22 cellular contexts compared by ENCODE assay signal in genomic region chr22:48346311-48346710, GRCh38.
DNase-seq lines count a peak whose midpoint lies in the region; FAIRE-seq and TF ChIP-seq lines count a peak whose summit lies in the region.
"Had no signal": no experiment of that assay in that cellular context is flagged by ENCODE, and none has a peak within 500 bp of the region (broad histone marks: within the 10 kb centered on the region; RNA-seq: fewer than 3 reads in every experiment).

No MANE protein-coding gene starts in this region.

- H3K18ac ChIP-seq in neuronal stem cell (ENCODE audit: low read length): peak overlapping the region; percentile 41

- H3K4me1 Mint-ChIP-seq in chondrocyte (ENCODE audit: low read depth): peaks cover 9% of the 10 kb centered on the region
- H3K4me1 Mint-ChIP-seq: B cell; CD4-positive, alpha-beta memory T cell had no signal

- H3K4me1 ChIP-seq in neuronal stem cell (ENCODE audit: control insufficient read depth in 2 of 2, insufficient read depth in 1 of 2, low read depth in 1 of 2, low read length in 2 of 2): peaks cover 0 to 11% of the 10 kb centered on the region in 2 donors
- H3K4me1 ChIP-seq: HAP-1 had no signal

- TF ChIP-seq CTCF in chondrocyte (IDR thresholded peaks at IDR 0.05) (no peak), D721Med (IDR thresholded peaks at IDR 0.05; ENCODE audit: insufficient read depth, missing control alignments) (no peak)

- no peak overlapping the region for H3K4me3 Mint-ChIP-seq in chondrocyte (ENCODE audit: unreplicated experiment)
- H3K4me3 Mint-ChIP-seq: B cell; CD4-positive, alpha-beta memory T cell; GM23338; HFFc6 had no signal

- H2BK120ac ChIP-seq in neuronal stem cell (ENCODE audit: low read depth, low read length): no peak overlapping the region

- H3K27ac Mint-ChIP-seq in chondrocyte (ENCODE audit: unreplicated experiment): no peak overlapping the region
- H3K27ac Mint-ChIP-seq: B cell; CD4-positive, alpha-beta memory T cell; GM23338; HFFc6 had no signal

- H3K36me3 ChIP-seq in neuronal stem cell (replicated peaks in 1 of 2; ENCODE audit: control insufficient read depth in 2 of 2, insufficient read depth in 2 of 2, low read length in 2 of 2) (no peaks in the 10 kb centered on the region), MG63 (no peaks in the 10 kb centered on the region)
- H3K36me3 ChIP-seq: BLaER1 treated with 17β-estradiol and CSF1 and Interleukin-3, amounts not matched to agents 10 nM and 100 nM; HAP-1 had no signal

- no CpG with 5 or more reads among the region's 12 CpGs for WGBS in neuronal stem cell (ENCODE audit: extremely low coverage in 2 of 2, insufficient read length in 2 of 2, insufficient replicate concordance in 1 of 2), 2 donors

- no peak overlapping the region for H3K14ac ChIP-seq in neuronal stem cell (ENCODE audit: low read length)

- H4K8ac ChIP-seq in neuronal stem cell (ENCODE audit: low read depth, low read length): no peak overlapping the region

- no peak overlapping the region for H4K91ac ChIP-seq in neuronal stem cell (ENCODE audit: low read depth, low read length, poor library complexity)

- H3K9ac ChIP-seq in neuronal stem cell (ENCODE audit: low read depth, low read length, poor library complexity): no peak overlapping the region
- H3K9ac ChIP-seq: BLaER1 treated with 17β-estradiol and CSF1 and Interleukin-3, amounts not matched to agents 10 nM and 100 nM had no signal

- FAIRE-seq in D721Med (lab: Jason Lieb, UNC): no peak
- FAIRE-seq: A204.1, G401.6, GM12878, GM19239 had no signal

- H3K9me3 ChIP-seq in neuronal stem cell (replicated peaks in 1 of 2; ENCODE audit: control insufficient read depth in 2 of 2, insufficient read depth in 1 of 2, low read depth in 1 of 2, low read length in 2 of 2) (no peaks in the 10 kb centered on the region), MG63 (no peaks in the 10 kb centered on the region)
- H3K9me3 ChIP-seq: BLaER1 treated with 17β-estradiol and CSF1 and Interleukin-3, amounts not matched to agents 10 nM and 100 nM; HAP-1 had no signal

- H3K36me3 Mint-ChIP-seq in chondrocyte (ENCODE audit: low read depth): no peaks in the 10 kb centered on the region
- H3K36me3 Mint-ChIP-seq: CD4-positive, alpha-beta memory T cell had no signal

- H2BK15ac ChIP-seq in neuronal stem cell (ENCODE audit: low read length): no peak overlapping the region

- no peaks in the 10 kb centered on the region for H3K79me1 ChIP-seq in neuronal stem cell (ENCODE audit: low read depth, low read length)

- H3K4me2 ChIP-seq in neuronal stem cell (ENCODE audit: insufficient read depth, low read length, poor library complexity, severe bottlenecking): no peak overlapping the region
- H3K4me2 ChIP-seq: GM23338 had no signal

- H3K4me3 ChIP-seq in neuronal stem cell (ENCODE audit: low read length in 2 of 2): no peak overlapping the region
- no peak overlapping the region for H3K4me3 ChIP-seq in MG63
- H3K4me3 ChIP-seq: BLaER1 treated with 17β-estradiol and CSF1 and Interleukin-3, amounts not matched to agents 10 nM and 100 nM; GM12878; GM23338; HAP-1 had no signal

- peaks cover 5% of the 10 kb centered on the region for H3K27me3 Mint-ChIP-seq in chondrocyte (ENCODE audit: low read depth)

- H3K4ac ChIP-seq in neuronal stem cell (ENCODE audit: low read length): no peak overlapping the region

- peak overlapping the region; percentile 8 for H2BK5ac ChIP-seq in neuronal stem cell (ENCODE audit: low read length)

- no peak overlapping the region for H3K27ac ChIP-seq in neuronal stem cell (replicated peaks; ENCODE audit: low read length)
- H3K27ac ChIP-seq: 22Rv1; BLaER1 treated with 17β-estradiol and CSF1 and Interleukin-3, amounts not matched to agents 10 nM and 100 nM had no signal

- H3K27me3 ChIP-seq in neuronal stem cell (ENCODE audit: control insufficient read depth in 3 of 3, insufficient read depth in 3 of 3, low read depth in 1 of 3, low read length in 3 of 3) (peaks cover 0 to 6% (median 3%) of the 10 kb centered on the region in 3 experiments), MG63 (peaks cover 5% of the 10 kb centered on the region)

- H2BK12ac ChIP-seq in neuronal stem cell (ENCODE audit: low read length): no peak overlapping the region

- no peaks in the 10 kb centered on the region for H3K9me3 Mint-ChIP-seq in chondrocyte (ENCODE audit: low read depth)
- H3K9me3 Mint-ChIP-seq: CD4-positive, alpha-beta memory T cell; GM23338 had no signal

- no peak overlapping the region for H3K23ac ChIP-seq in neuronal stem cell (ENCODE audit: low read depth, low read length, poor library complexity)

- no peak overlapping the region for H2AFZ ChIP-seq in neuronal stem cell (ENCODE audit: low read length)
- H2AFZ ChIP-seq: GM23338 had no signal

- DNase-seq in activated effector memory CD4-positive, alpha-beta T cell treated with anti-CD3 and anti-CD28 coated beads, Interleukin-2, amount 50 U/mL, for 16 hours: peak; percentile 31
- DNase-seq in activated effector memory CD4-positive, alpha-beta T cell treated with Interleukin-2 at 50 U/mL for 16 hours: no peak
- DNase-seq in chondrocyte (ENCODE audit: low spot score) (peak; percentile 47), neuronal stem cell (ENCODE audit: low spot score) (no peak), D721Med (ENCODE audit: insufficient read length, low spot score) (no peak), MG63 (no peak), HuH-7 (ENCODE audit: low spot score) (no peak)
- DNase-seq: Calu3; CD4-positive, alpha-beta memory T cell; COR-L47; DMS153; DND-41; HFFc6 had no signal

- no peak overlapping the region for H2AK5ac ChIP-seq in neuronal stem cell (ENCODE audit: low read depth, low read length)

Comparison
In these comparisons a context has a peak if more than half of its experiments do, and no peak if none do; other contexts are left out.
1. DNase-seq: peak in activated effector memory CD4-positive, alpha-beta T cell treated with anti-CD3 and anti-CD28 coated beads, Interleukin-2, amount 50 U/mL, for 16 hours (single experiment) and chondrocyte (single experiment); none in activated effector memory CD4-positive, alpha-beta T cell treated with Interleukin-2 at 50 U/mL for 16 hours (single experiment), neuronal stem cell (single experiment), D721Med (single experiment), MG63 (single experiment) and HuH-7 (single experiment).